In genomic region chr12:50415899-50416479, GRCh38 we compare ENCODE assay signal across 16 cellular contexts. TPM values are rescaled to one million over a fixed set of nuclear protein-coding genes. Genes with fewer than 3 reads are reported as not detected.
DNase-seq lines count a peak whose midpoint lies in the region; ATAC-seq and TF ChIP-seq lines count a peak whose summit lies in the region.
"Had no signal": no experiment of that assay in that cellular context is flagged by ENCODE, and none has a peak within 500 bp of the region (broad histone marks: within the 10 kb centered on the region; RNA-seq: fewer than 3 reads in every experiment).

No MANE protein-coding gene starts in this region.

- peaks cover 99% of the 10 kb centered on the region for H3K79me2 ChIP-seq in mammary epithelial cell (ENCODE audit: insufficient read depth, low read length)

- WGBS in mammary epithelial cell (ENCODE audit: low coverage, missing lambda C conversion rate), result 97% methylated on average over 6 of the region's 6 CpGs

- H3K36me3 Mint-ChIP-seq in MCF 10A (ENCODE audit: insufficient read depth, unreplicated experiment), result peaks cover 49% of the 10 kb centered on the region
- H3K36me3 Mint-ChIP-seq in activated T-helper 17 cell treated with anti-CD3 and anti-CD28 coated beads, Interleukin-2, amount 50 U/mL, for 72 hours (ENCODE audit: low read depth), result peaks cover 77% of the 10 kb centered on the region

- intact Hi-C loops in MCF 10A (cut with micrococcal nuclease), result no loop called here
- intact Hi-C loops in mammary epithelial cell (cut with micrococcal nuclease), result no loop called here

- no peaks in the 10 kb centered on the region for H3K27me3 Mint-ChIP-seq in MCF 10A (ENCODE audit: insufficient read depth, unreplicated experiment)
- no peaks in the 10 kb centered on the region for H3K27me3 Mint-ChIP-seq in activated T-helper 17 cell treated with anti-CD3 and anti-CD28 coated beads, Interleukin-2, amount 50 U/mL, for 72 hours
- H3K27me3 Mint-ChIP-seq: CD4-positive, CD25-positive, alpha-beta regulatory T cell had no signal

- BruUV-seq in MCF 10A (replicated peaks; lab: Mats Ljungman, UMichigan) (no TSS peak), mammary epithelial cell (replicated peaks; lab: Mats Ljungman, UMichigan) (no TSS peak)

- no peak overlapping the region for H3K4me2 ChIP-seq in mammary epithelial cell (ENCODE audit: insufficient read depth, low read depth, low read length)

- no peaks in the 10 kb centered on the region for H4K20me1 ChIP-seq in mammary epithelial cell (ENCODE audit: insufficient read depth, low read length)

- H3K4me3 Mint-ChIP-seq in MCF 10A (ENCODE audit: unreplicated experiment), result no peak overlapping the region
- H3K4me3 Mint-ChIP-seq in activated T-helper 17 cell treated with anti-CD3 and anti-CD28 coated beads, Interleukin-2, amount 50 U/mL, for 72 hours, result no peak overlapping the region
- H3K4me3 Mint-ChIP-seq: CD4-positive, CD25-positive, alpha-beta regulatory T cell had no signal

- peaks cover 14% of the 10 kb centered on the region for H3K4me1 Mint-ChIP-seq in MCF 10A (ENCODE audit: insufficient read depth, unreplicated experiment)
- peaks cover 27% of the 10 kb centered on the region for H3K4me1 Mint-ChIP-seq in activated T-helper 17 cell treated with anti-CD3 and anti-CD28 coated beads, Interleukin-2, amount 50 U/mL, for 72 hours

- no peak for ATAC-seq in activated T-helper 17 cell treated with anti-CD3 and anti-CD28 coated beads, Interleukin-2, amount 50 U/mL, for 72 hours (replicated peaks)
- no peak for ATAC-seq in GM19328 (IDR thresholded peaks at IDR 0.05; ENCODE audit: unreplicated experiment)
- ATAC-seq in HG02642 (IDR thresholded peaks at IDR 0.05; ENCODE audit: poor library complexity, unreplicated experiment), result no peak

- H3K4me3 ChIP-seq in mammary epithelial cell (replicated peaks in 1 of 3; ENCODE audit: insufficient read depth in 1 of 3, low read depth in 2 of 3, low read length in 3 of 3), result no peak overlapping the region
- H3K4me3 ChIP-seq: GM23248 had no signal

- peaks cover 7% of the 10 kb centered on the region for H3K4me1 ChIP-seq in mammary epithelial cell (ENCODE audit: insufficient read depth, low read length)

- in situ Hi-C loops in mammary epithelial cell (cut with MboI; ENCODE audit: low sequenced_read_pairs in 2 of 2), result loop anchor here in 1 of 2 donors (25.0 kb wide), 1 partner anchor 204 kb away; no protein-coding TSS in a partner anchor

- no peaks in the 10 kb centered on the region for H3K9me3 Mint-ChIP-seq in MCF 10A (ENCODE audit: unreplicated experiment)
- H3K9me3 Mint-ChIP-seq in activated T-helper 17 cell treated with anti-CD3 and anti-CD28 coated beads, Interleukin-2, amount 50 U/mL, for 72 hours, result no peaks in the 10 kb centered on the region
- H3K9me3 Mint-ChIP-seq: CD4-positive, CD25-positive, alpha-beta regulatory T cell had no signal

- H3K9me3 ChIP-seq in mammary epithelial cell (replicated peaks; ENCODE audit: insufficient read depth, low read length), result no peaks in the 10 kb centered on the region

- no peaks in the 10 kb centered on the region for H3K27me3 ChIP-seq in mammary epithelial cell (ENCODE audit: insufficient read depth, low read length)

- POLR2A ChIA-PET in MCF 10A (lab: Yijun Ruan, JAX) (interaction anchor here (0.7 kb wide), 1 partner anchor 11 kb away, joined by 3 read pairs; no protein-coding TSS in a partner anchor), RWPE1 (lab: Yijun Ruan, JAX; ENCODE audit: low non-redundant PET) (no interaction called here)

- dilution Hi-C loops in mammary epithelial cell (cut with HindIII; ENCODE audit: low sequenced_read_pairs), result loop anchor here (5.0 kb wide), 1 partner anchor 84 kb away; no protein-coding TSS in a partner anchor

- CTCF ChIA-PET in MCF 10A (lab: Yijun Ruan, JAX) (no interaction called here), mammary epithelial cell (lab: Charles Lee; ENCODE audit: low non-redundant PET) (no interaction called here), RWPE1 (lab: Yijun Ruan, JAX) (interaction anchor here (0.6 kb wide), 1 partner anchor 226 kb away, joined by 3 read pairs; no protein-coding TSS in a partner anchor)

- DNase-seq in MCF 10A (ENCODE audit: unreplicated experiment) (no peak), mammary epithelial cell (no peak), iris pigment epithelial cell (ENCODE audit: low read depth) (peak; percentile 31), RWPE1 (ENCODE audit: low spot score) (no peak), NCI-H1092 treated with DMSO at 0.1 percent for 48 hours (lab: John Stamatoyannopoulos, UW) (no peak)
- DNase-seq: Calu3; CD4-positive, CD25-positive, alpha-beta regulatory T cell; GM23248; MM.1S; NCI-H146; NCI-H2081 treated with DMSO at 0.1 percent for 48 hours; NCI-H524 had no signal

- H3K9ac ChIP-seq in mammary epithelial cell (ENCODE audit: insufficient read depth, low read length), result no peak overlapping the region
- H3K9ac ChIP-seq: GM23248 had no signal

- H3K27ac Mint-ChIP-seq in MCF 10A (ENCODE audit: low read depth, unreplicated experiment), result peak overlapping the region; percentile 61
- peak overlapping the region; percentile 43 for H3K27ac Mint-ChIP-seq in activated T-helper 17 cell treated with anti-CD3 and anti-CD28 coated beads, Interleukin-2, amount 50 U/mL, for 72 hours

- H3K27ac ChIP-seq in mammary epithelial cell (ENCODE audit: insufficient read depth, low read depth, low read length) (no peak overlapping the region), RWPE1 (no peak overlapping the region)
- H3K27ac ChIP-seq: GM23248 had no signal

- peaks cover 4% of the 10 kb centered on the region for H3K36me3 ChIP-seq in mammary epithelial cell (ENCODE audit: insufficient read depth, low read length)

- TF ChIP-seq CTCF in MCF 10A (IDR thresholded peaks at IDR 0.05; ENCODE audit: unreplicated experiment), result no peak
- no peak for TF ChIP-seq CTCF in mammary epithelial cell (conservative IDR thresholded peaks at IDR 0.05 in 1 of 2, IDR thresholded peaks at IDR 0.05 in 1 of 2; ENCODE audit: extremely low read depth in 1 of 2, insufficient read depth in 1 of 2, low read depth in 1 of 2, low read length in 2 of 2)
- no peak for TF ChIP-seq CTCF in RWPE1 (conservative IDR thresholded peaks at IDR 0.05; ENCODE audit: low read depth)

- no peak overlapping the region for H2AFZ ChIP-seq in mammary epithelial cell (ENCODE audit: low read depth, low read length)
- H2AFZ ChIP-seq: GM23248 had no signal

RNA-seq across cellular contexts. Expression of gene LARP4, which starts 15.3 kb away (rescaled TPM):
- total RNA-seq in MCF 10A (2022), result 73.6 and 78.8 TPM in 2 replicates
- 10 to 100 TPM; 45.0 to 65.0 TPM for total RNA-seq in mammary epithelial cell
- polyA plus RNA-seq in mammary epithelial cell, result 21.3 TPM
- polyA minus RNA-seq in mammary epithelial cell, result 44.1 TPM
- 10 to 100 TPM; 35.2 to 80.7 TPM for total RNA-seq in activated T-helper 17 cell treated with anti-CD3 and anti-CD28 coated beads, Interleukin-2, amount 50 U/mL, for 72 hours

RNA-seq across cellular contexts. Expression of gene FAM186A, which starts 19.6 kb away (rescaled TPM):
- total RNA-seq in MCF 10A (2022), result not detected in 2 replicates
- not detected for total RNA-seq in mammary epithelial cell
- polyA plus RNA-seq in mammary epithelial cell, result not detected
- not detected for polyA minus RNA-seq in mammary epithelial cell
- not detected for total RNA-seq in activated T-helper 17 cell treated with anti-CD3 and anti-CD28 coated beads, Interleukin-2, amount 50 U/mL, for 72 hours
- total RNA-seq: A673; Calu3; CD4-positive, CD25-positive, alpha-beta regulatory T cell; GM23248 had no signal
- polyA plus RNA-seq: CD4-positive, CD25-positive, alpha-beta regulatory T cell; GM23248 had no signal
